ENCODE assay signal across 6 cellular contexts in genomic region chr1:244176201-244176600, GRCh38.
"Had no signal": no experiment of that assay in that cellular context is flagged by ENCODE, and none has a peak within 500 bp of the region (broad histone marks: within the 10 kb centered on the region; RNA-seq: fewer than 3 reads in every experiment).

No MANE protein-coding gene starts in this region.

- H3K27ac Mint-ChIP-seq: GM23338, H9 had no signal

- ATAC-seq: K562 had no signal

- H3K4me3 Mint-ChIP-seq: GM23338, H9 had no signal

- H3K4me3 ChIP-seq: GM23338, K562 had no signal

- DNase-seq: H9, HCEC 1CT, IMR-90, KG1 had no signal

- H3K9me3 Mint-ChIP-seq: GM23338, H9 had no signal
